Comparison of ENCODE assay signal across 8 cellular contexts in the genomic region with DNA sequence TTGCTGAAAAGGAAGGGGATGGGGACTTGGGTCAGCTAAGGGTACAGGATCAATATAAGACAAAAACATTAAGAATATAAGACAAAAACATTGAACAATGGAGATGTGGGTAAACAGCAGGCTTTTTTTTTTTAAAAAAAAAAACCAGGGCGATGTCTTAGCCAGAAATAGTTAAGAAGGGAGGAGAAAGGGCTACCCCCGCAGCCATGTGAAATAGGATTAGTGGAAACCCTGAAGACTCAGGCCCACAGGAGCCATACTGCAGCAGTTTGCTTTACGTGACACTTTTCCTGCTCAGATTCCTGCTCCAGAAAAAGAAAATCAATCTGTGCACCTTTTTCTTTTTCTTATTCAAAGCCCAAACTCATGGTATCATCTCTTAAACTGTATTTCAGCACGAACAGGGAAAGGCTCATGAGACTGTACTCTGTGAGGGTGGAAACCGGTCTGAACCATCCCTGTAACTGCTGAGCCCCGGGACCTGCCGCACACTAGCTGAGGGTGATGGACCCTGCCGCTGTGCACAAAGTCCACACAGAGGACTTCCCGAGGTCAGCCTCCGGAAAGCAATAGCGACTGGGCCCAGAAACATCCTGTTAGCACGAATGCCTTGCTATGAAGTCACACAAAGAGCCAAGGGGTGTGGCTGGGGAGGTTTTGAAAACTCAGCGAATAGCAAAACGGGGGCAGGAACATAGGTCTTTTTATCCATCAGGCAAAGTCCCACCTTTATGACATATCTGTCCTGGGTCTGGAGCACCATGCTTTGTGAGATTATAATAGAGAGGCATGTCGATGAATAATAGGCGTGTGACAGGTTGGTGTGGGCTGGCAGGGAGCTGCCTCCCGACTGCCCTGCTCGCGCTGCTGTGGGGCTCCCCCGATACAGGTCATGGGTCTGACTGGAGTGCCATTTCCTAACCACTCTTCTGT. TPM values are rescaled to one million over a fixed set of nuclear protein-coding genes. Genes with fewer than 3 reads are reported as not detected.
DNase-seq lines count a peak whose midpoint lies in the region; ATAC-seq and TF ChIP-seq lines count a peak whose summit lies in the region.

No MANE protein-coding gene starts in this region.

- no peaks in the 10 kb centered on the region for H3K36me3 ChIP-seq in liver (ENCODE audit: control insufficient read depth in 4 of 4, insufficient read depth in 3 of 4, low read depth in 1 of 4, low read length in 3 of 4)

- H3K4me1 ChIP-seq in liver (ENCODE audit: control insufficient read depth in 4 of 4, insufficient read depth in 4 of 4, low read length in 3 of 4), result peaks cover 2 to 15% (median 3%) of the 10 kb centered on the region in 4 donors

- no peaks in the 10 kb centered on the region for H3K27me3 Mint-ChIP-seq in stimulated activated naive CD8-positive, alpha-beta T cell treated with anti-CD3 and anti-CD28 coated beads, Interleukin-15, amount 100 ng/mL, for 72 hours

- peak overlapping the region; percentile 79 to 82 for H3K4me3 Mint-ChIP-seq in stimulated activated naive CD8-positive, alpha-beta T cell treated with anti-CD3 and anti-CD28 coated beads, Interleukin-15, amount 100 ng/mL, for 72 hours

- DNase-seq in activated CD4-positive, CD25-positive, alpha-beta regulatory T cell treated with anti-CD3 and anti-CD28 coated beads, Interleukin-2, amount 50 U/mL, for 72 hours, result no peak
- DNase-seq in cerebellar cortex (ENCODE audit: low spot score) (peak; percentile 54), NCI-H2107 treated with DMSO at 0.1 percent for 48 hours (lab: John Stamatoyannopoulos, UW; ENCODE audit: unreplicated experiment) (no peak)
- DNase-seq in stimulated activated naive CD8-positive, alpha-beta T cell treated with anti-CD3 and anti-CD28 coated beads, Interleukin-15, amount 100 ng/mL, for 72 hours, result peak; percentile 51 to 83

- H3K4me1 Mint-ChIP-seq in stimulated activated naive CD8-positive, alpha-beta T cell treated with anti-CD3 and anti-CD28 coated beads, Interleukin-15, amount 100 ng/mL, for 72 hours, result peaks cover 100% of the 10 kb centered on the region

- 52% methylated on average over 20 of the region's 20 CpGs for WGBS in liver

- no peaks in the 10 kb centered on the region for H3K27me3 ChIP-seq in liver (ENCODE audit: control insufficient read depth in 4 of 4, insufficient read depth in 4 of 4, low read length in 3 of 4)

- peak; percentile 45 to 53 for ATAC-seq in activated CD4-positive, CD25-positive, alpha-beta regulatory T cell treated with anti-CD3 and anti-CD28 coated beads, Interleukin-2, amount 50 U/mL, for 24 hours
- ATAC-seq in SK-N-SH treated with all-trans-retinoic acid at 6 μM for 48 hours (peak; percentile 40), GM19455 (IDR thresholded peaks at IDR 0.05; ENCODE audit: unreplicated experiment) (no peak)
- peak; percentile 68 for ATAC-seq in stimulated activated naive CD8-positive, alpha-beta T cell treated with anti-CD3 and anti-CD28 coated beads, Interleukin-15, amount 100 ng/mL, for 72 hours

- peak overlapping the region in 1 of 2 donors; percentile 47 for H3K9ac ChIP-seq in liver (ENCODE audit: low read depth in 1 of 2, low read length in 2 of 2)

- H3K9me3 Mint-ChIP-seq in stimulated activated naive CD8-positive, alpha-beta T cell treated with anti-CD3 and anti-CD28 coated beads, Interleukin-15, amount 100 ng/mL, for 72 hours, result no peaks in the 10 kb centered on the region

- peak in 1 of 2 donors; percentile 4 for TF ChIP-seq RAD21 in liver (IDR thresholded peaks at IDR 0.05)

- H3K27ac Mint-ChIP-seq in stimulated activated naive CD8-positive, alpha-beta T cell treated with anti-CD3 and anti-CD28 coated beads, Interleukin-15, amount 100 ng/mL, for 72 hours, result peak overlapping the region; percentile 96

- H3K9me3 ChIP-seq in liver (ENCODE audit: control insufficient read depth in 4 of 4, low read length in 3 of 4), result no peaks in the 10 kb centered on the region

- TF ChIP-seq CTCF in liver (IDR thresholded peaks at IDR 0.05; ENCODE audit: low read depth, low read length, missing input control), result no peak

- peak overlapping the region in 1 of 3 donors; percentile 46 for H3K4me3 ChIP-seq in liver (ENCODE audit: low read depth in 1 of 3, low read length in 3 of 3)

- no peak overlapping the region for H3K27ac ChIP-seq in liver (ENCODE audit: low read depth in 1 of 2, low read length in 2 of 2)

TF ChIP-seq in SK-N-SH treated with all-trans-retinoic acid at 6 μM for 48 hours, 23 proteins besides CTCF, POLR2A, EP300 and RAD21 (continues in another document):
- TF ChIP-seq ISL1 (CRISPR knock-in tag; IDR thresholded peaks at IDR 0.05), result no peak
- TF ChIP-seq TSHZ2 (CRISPR knock-in tag; IDR thresholded peaks at IDR 0.05), result no peak
- TF ChIP-seq SNAI2 (CRISPR knock-in tag; IDR thresholded peaks at IDR 0.05), result no peak
- TF ChIP-seq RARB (CRISPR knock-in tag; IDR thresholded peaks at IDR 0.05), result no peak
- TF ChIP-seq TCF4 (CRISPR knock-in tag; IDR thresholded peaks at IDR 0.05; ENCODE audit: borderline replicate concordance), result no peak

TF ChIP-seq in liver, 16 proteins besides CTCF, POLR2A, EP300 and RAD21:
- TF ChIP-seq, protein P1, sequence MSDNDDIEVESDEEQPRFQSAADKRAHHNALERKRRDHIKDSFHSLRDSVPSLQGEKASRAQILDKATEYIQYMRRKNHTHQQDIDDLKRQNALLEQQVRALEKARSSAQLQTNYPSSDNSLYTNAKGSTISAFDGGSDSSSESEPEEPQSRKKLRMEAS (IDR thresholded peaks at IDR 0.05), result no peak
- TF ChIP-seq EGR1 (IDR thresholded peaks at IDR 0.05; ENCODE audit: low read depth in 2 of 2) (no peak), NR2F2 (IDR thresholded peaks at IDR 0.05) (peak; percentile 59), FOXA1 (IDR thresholded peaks at IDR 0.05) (no peak), JUND (IDR thresholded peaks at IDR 0.05) (no peak), HNF4G (IDR thresholded peaks at IDR 0.05) (no peak), GABPA (IDR thresholded peaks at IDR 0.05 in 1 of 2, conservative IDR thresholded peaks at IDR 0.05 in 1 of 2) (no peak), HNF4A (conservative IDR thresholded peaks at IDR 0.05) (peak; percentile 34 to 73), RXRA (IDR thresholded peaks at IDR 0.05) (peak in 1 of 2 donors; percentile 9), REST (IDR thresholded peaks at IDR 0.05) (no peak), SP1 (IDR thresholded peaks at IDR 0.05) (no peak)
- TF ChIP-seq, protein P2, sequence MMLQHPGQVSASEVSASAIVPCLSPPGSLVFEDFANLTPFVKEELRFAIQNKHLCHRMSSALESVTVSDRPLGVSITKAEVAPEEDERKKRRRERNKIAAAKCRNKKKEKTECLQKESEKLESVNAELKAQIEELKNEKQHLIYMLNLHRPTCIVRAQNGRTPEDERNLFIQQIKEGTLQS (IDR thresholded peaks at IDR 0.05), result no peak

RNA-seq across cellular contexts. Expression of gene CDK5R1, which starts 33.2 kb away (rescaled TPM):
- under 1 TPM; 0.84 to 0.93 TPM for total RNA-seq in liver
- polyA plus RNA-seq in liver, result under 1 TPM; 0.08 to 0.44 TPM

Comparison
In these comparisons a context has a peak if more than half of its experiments do, and no peak if none do; other contexts are left out.
1. DNase-seq: peak in cerebellar cortex (single experiment) and stimulated activated naive CD8-positive, alpha-beta T cell treated with anti-CD3 and anti-CD28 coated beads, Interleukin-15, amount 100 ng/mL, for 72 hours (2 of 2); none in activated CD4-positive, CD25-positive, alpha-beta regulatory T cell treated with anti-CD3 and anti-CD28 coated beads, Interleukin-2, amount 50 U/mL, for 72 hours (single experiment) and NCI-H2107 treated with DMSO at 0.1 percent for 48 hours (single experiment).